In the genomic region with DNA sequence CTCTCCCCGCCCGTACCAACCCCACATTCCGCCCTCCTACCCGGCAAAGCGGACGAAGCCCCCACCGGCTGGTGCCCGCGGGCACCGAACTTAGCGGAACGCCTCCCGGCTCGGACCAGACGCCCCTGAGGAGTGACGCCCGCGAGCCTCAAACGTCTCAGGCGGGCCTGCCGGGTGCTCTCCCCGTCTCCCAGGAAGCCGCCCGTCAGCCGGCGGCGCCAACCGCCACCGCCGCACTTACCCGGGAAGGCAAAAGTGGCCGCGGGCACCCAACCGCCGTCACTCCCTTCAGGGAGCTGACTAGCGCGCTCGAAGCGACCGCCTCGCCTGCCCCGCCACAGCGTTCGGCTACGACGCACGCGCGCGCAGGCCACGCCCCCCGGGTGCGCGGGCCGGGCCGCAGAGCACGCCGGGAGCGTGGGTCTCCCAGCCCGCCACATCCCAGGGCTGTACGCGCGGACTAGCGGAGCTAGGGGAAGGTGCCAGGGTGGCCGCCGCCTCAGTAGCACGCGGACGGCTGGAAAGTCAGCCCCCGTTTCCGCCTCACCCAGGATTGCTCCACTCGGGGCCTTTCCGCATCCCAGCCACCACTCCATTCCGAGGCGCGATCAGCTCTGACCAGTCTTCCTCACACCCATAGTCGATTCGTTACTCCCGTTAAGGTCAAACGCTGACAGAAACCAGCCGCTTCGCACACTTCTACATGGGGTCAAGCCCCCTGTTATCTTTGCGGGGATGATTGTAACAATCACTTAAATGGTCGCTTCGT, we compare ENCODE assay signal across 1 cellular context.
TF ChIP-seq lines count a peak whose summit lies in the region.

A gene (minus strand): TSS at position 346 of the 769 bp plus-strand sequence. CDS start 3,760 bp downstream, outside the sequence.

TF ChIP-seq in WTC11, 78 proteins besides CTCF, POLR2A, EP300 and RAD21 (continued from another document):
- TF ChIP-seq, protein P1, sequence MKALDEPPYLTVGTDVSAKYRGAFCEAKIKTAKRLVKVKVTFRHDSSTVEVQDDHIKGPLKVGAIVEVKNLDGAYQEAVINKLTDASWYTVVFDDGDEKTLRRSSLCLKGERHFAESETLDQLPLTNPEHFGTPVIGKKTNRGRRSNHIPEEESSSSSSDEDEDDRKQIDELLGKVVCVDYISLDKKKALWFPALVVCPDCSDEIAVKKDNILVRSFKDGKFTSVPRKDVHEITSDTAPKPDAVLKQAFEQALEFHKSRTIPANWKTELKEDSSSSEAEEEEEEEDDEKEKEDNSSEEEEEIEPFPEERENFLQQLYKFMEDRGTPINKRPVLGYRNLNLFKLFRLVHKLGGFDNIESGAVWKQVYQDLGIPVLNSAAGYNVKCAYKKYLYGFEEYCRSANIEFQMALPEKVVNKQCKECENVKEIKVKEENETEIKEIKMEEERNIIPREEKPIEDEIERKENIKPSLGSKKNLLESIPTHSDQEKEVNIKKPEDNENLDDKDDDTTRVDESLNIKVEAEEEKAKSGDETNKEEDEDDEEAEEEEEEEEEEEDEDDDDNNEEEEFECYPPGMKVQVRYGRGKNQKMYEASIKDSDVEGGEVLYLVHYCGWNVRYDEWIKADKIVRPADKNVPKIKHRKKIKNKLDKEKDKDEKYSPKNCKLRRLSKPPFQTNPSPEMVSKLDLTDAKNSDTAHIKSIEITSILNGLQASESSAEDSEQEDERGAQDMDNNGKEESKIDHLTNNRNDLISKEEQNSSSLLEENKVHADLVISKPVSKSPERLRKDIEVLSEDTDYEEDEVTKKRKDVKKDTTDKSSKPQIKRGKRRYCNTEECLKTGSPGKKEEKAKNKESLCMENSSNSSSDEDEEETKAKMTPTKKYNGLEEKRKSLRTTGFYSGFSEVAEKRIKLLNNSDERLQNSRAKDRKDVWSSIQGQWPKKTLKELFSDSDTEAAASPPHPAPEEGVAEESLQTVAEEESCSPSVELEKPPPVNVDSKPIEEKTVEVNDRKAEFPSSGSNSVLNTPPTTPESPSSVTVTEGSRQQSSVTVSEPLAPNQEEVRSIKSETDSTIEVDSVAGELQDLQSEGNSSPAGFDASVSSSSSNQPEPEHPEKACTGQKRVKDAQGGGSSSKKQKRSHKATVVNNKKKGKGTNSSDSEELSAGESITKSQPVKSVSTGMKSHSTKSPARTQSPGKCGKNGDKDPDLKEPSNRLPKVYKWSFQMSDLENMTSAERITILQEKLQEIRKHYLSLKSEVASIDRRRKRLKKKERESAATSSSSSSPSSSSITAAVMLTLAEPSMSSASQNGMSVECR (CRISPR knock-in tag; IDR thresholded peaks at IDR 0.05; ENCODE audit: borderline replicate concordance): peak; percentile 89
- TF ChIP-seq NFATC4 (CRISPR knock-in tag; IDR thresholded peaks at IDR 0.05): no peak
